ENCODE assay signal across 30 cellular contexts in the genomic region with DNA sequence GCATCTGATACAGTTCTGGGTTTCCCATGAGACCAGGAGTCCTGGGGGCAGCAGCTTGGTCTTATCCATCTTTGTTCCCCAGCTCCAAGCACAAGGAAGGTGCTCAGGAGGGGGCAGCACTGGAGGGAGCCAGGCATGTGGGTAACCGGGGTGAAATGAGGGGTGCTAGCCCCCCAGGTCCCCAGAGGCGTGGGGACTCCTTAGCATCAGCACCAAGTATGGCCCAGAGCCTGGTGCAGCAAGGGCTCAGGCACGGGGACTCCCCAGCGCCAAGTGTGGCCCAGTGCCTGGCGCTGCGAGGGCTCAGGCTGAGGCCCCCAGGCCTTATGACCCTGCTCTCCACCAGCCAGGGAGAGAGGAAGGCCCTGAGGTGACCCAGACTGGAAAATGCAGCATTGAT.
"Had no signal": no experiment of that assay in that cellular context is flagged by ENCODE, and none has a peak within 500 bp of the region (broad histone marks: within the 10 kb centered on the region; RNA-seq: fewer than 3 reads in every experiment).

No MANE protein-coding gene starts in this region.

- H3K27me3 ChIP-seq: brain microvascular endothelial cell, SJSA1 had no signal

- H3K4me2 ChIP-seq: KMS-11, SK-N-SH had no signal

- H3K36me3 ChIP-seq: brain microvascular endothelial cell, SJSA1 had no signal

- H3K9ac ChIP-seq: KMS-11, SK-N-SH had no signal

- FAIRE-seq: TTC549 had no signal

- ATAC-seq: activated T-cell treated with anti-CD3 and anti-CD28 coated beads, Interleukin-2, amount 50 U/mL, for 4 hours; Panc1 had no signal

- H3K4me3 ChIP-seq: SJSA1 had no signal

- H3K9me3 ChIP-seq: SJSA1, SK-N-SH had no signal

- H3K27ac ChIP-seq: brain microvascular endothelial cell, KMS-11, SJSA1 had no signal

- DNase-seq: activated B cell treated with CpG ODN at 0.5 μM for 24 hours; activated CD4-positive, alpha-beta memory T cell treated with anti-CD3 and anti-CD28 coated beads for 36 hours; activated CD4-positive, alpha-beta T cell treated with anti-CD3 and anti-CD28 coated beads for 4 hours; activated CD4-positive, alpha-beta T cell treated with anti-CD3 and anti-CD28 coated beads, Interleukin-2, amount 50 U/mL, for 1 hour; activated CD4-positive, CD25-positive, alpha-beta regulatory T cell treated with anti-CD3 and anti-CD28 coated beads, Interleukin-2, amount 50 U/mL, for 72 hours; activated CD8-positive, alpha-beta memory T cell treated with anti-CD3 and anti-CD28 coated beads, Interleukin-2, amount 50 U/mL, for 4 hours; activated naive CD4-positive, alpha-beta T cell; activated naive CD4-positive, alpha-beta T cell treated with anti-CD3 and anti-CD28 coated beads, Interleukin-2, amount 50 U/mL, for 16 hours; activated naive CD8-positive, alpha-beta T cell treated with anti-CD3 and anti-CD28 coated beads for 36 hours; activated T-cell treated with anti-CD3 and anti-CD28 coated beads for 4 hours; activated T-cell treated with anti-CD3 and anti-CD28 coated beads, Interleukin-2, amount 50 U/mL, for 4 hours; amniotic stem cell; brain microvascular endothelial cell; MM.1S; NCI-H1092 treated with DMSO at 0.1 percent for 48 hours; NCI-H1417; NCI-H146; NCI-H187; NCI-H2029 treated with DMSO at 0.1 percent for 48 hours; NCI-H2107; NCI-H2171; NCI-H524; NCI-H69; NCI-H82; SHP77 treated with DMSO at 0.1 percent for 48 hours; SK-N-SH had no signal
